8 cellular contexts compared by ENCODE assay signal in the genomic region with DNA sequence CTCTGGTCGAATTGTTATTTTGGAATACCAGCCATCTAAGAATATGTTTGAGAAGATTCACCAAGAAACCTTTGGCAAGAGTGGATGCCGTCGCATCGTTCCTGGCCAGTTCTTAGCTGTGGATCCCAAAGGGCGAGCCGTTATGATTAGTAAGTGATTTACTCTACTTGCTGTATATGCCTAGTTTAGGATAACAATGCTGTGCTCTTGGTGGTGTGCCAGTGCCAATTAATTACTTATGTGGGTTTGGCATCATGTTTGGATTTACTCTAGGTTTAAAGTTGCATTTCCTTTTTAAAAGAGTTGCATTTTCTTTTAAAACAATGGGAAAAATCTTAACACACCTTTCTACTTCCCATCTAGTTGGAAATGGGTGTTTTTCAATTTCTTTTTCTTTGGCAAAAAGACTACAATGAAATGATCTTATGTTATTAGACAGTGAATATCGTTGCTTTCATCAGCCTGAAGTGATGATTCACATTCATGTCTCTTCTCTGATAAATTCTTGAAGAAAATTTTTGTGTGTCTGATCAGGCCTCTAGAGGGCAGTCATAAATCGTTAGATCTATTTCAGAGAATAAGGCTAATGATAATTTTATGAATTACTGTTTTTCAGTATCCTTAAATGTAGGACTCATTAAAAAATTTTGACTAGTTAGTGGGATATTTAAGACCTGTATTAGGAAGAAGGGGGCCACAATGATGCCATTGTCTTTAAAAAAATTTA. TPM values are rescaled to one million over a fixed set of nuclear protein-coding genes. Genes with fewer than 3 reads are reported as not detected.
A peak's percentile ranks its signal among the peaks of the same experiment; 100 is the strongest.
DNase-seq lines count a peak whose midpoint lies in the region; ATAC-seq and TF ChIP-seq lines count a peak whose summit lies in the region.

No MANE protein-coding gene starts in this region.

- 63% methylated on average over 8 of the region's 8 CpGs for WGBS in suprapubic skin

- no peak overlapping the region for H3K27ac ChIP-seq in suprapubic skin

- no peak for TF ChIP-seq POLR2A in suprapubic skin (IDR thresholded peaks at IDR 0.05)

- no peak overlapping the region for H3K4me3 ChIP-seq in Jurkat, Clone E6-1 (ENCODE audit: low read length)
- H3K4me3 ChIP-seq in suprapubic skin, result no peak overlapping the region

- H3K36me3 Mint-ChIP-seq in activated CD8-positive, alpha-beta T cell treated with anti-CD3 and anti-CD28 coated beads, Interleukin-2, amount 10 ng/mL, durations not matched to agents 7 days and 5 days (ENCODE audit: low read depth), result peaks cover 75% of the 10 kb centered on the region

- no peaks in the 10 kb centered on the region for H3K9me3 Mint-ChIP-seq in activated CD8-positive, alpha-beta T cell treated with anti-CD3 and anti-CD28 coated beads, Interleukin-2, amount 10 ng/mL, durations not matched to agents 7 days and 5 days (ENCODE audit: insufficient read depth)

- no peak for ATAC-seq in activated CD8-positive, alpha-beta T cell treated with anti-CD3 and anti-CD28 coated beads, Interleukin-2, amount 10 ng/mL, durations not matched to agents 7 days and 5 days
- no peak for ATAC-seq in GM19324 (IDR thresholded peaks at IDR 0.05; ENCODE audit: low FRiP score, unreplicated experiment)

- peak; percentile 60 for DNase-seq in DMS53 (lab: John Stamatoyannopoulos, UW)
- peak; percentile 33 for DNase-seq in Jurkat, Clone E6-1 (ENCODE audit: low read depth, low spot score)
- peak; percentile 34 for DNase-seq in activated CD8-positive, alpha-beta T cell treated with anti-CD3 and anti-CD28 coated beads, Interleukin-2, amount 10 ng/mL, durations not matched to agents 7 days and 5 days
- peak; percentile 67 for DNase-seq in hepatic stellate cell (ENCODE audit: low spot score)
- no peak for DNase-seq in suprapubic skin (ENCODE audit: low spot score in 2 of 2)
- no peak for DNase-seq in GM19240 (ENCODE audit: insufficient read length, low spot score)
- DNase-seq in stimulated activated CD4-positive, alpha-beta T cell treated with anti-CD3 and anti-CD28 coated beads, Interleukin-4, amount 100 ng/mL, for 1 hour, result no peak

- no peaks in the 10 kb centered on the region for H3K27me3 ChIP-seq in suprapubic skin

- H3K9me3 ChIP-seq in suprapubic skin, result no peaks in the 10 kb centered on the region

- H3K4me1 ChIP-seq in suprapubic skin, result peaks cover 44% of the 10 kb centered on the region

- TF ChIP-seq EP300 in suprapubic skin (IDR thresholded peaks at IDR 0.05), result no peak

- H3K4me1 Mint-ChIP-seq in activated CD8-positive, alpha-beta T cell treated with anti-CD3 and anti-CD28 coated beads, Interleukin-2, amount 10 ng/mL, durations not matched to agents 7 days and 5 days (ENCODE audit: low read depth), result peaks cover 49% of the 10 kb centered on the region

- no peaks in the 10 kb centered on the region for H3K27me3 Mint-ChIP-seq in activated CD8-positive, alpha-beta T cell treated with anti-CD3 and anti-CD28 coated beads, Interleukin-2, amount 10 ng/mL, durations not matched to agents 7 days and 5 days (ENCODE audit: low read depth)

- no peak overlapping the region for H3K27ac Mint-ChIP-seq in activated CD8-positive, alpha-beta T cell treated with anti-CD3 and anti-CD28 coated beads, Interleukin-2, amount 10 ng/mL, durations not matched to agents 7 days and 5 days

- CTCF ChIA-PET in activated CD8-positive, alpha-beta T cell treated with anti-CD3 and anti-CD28 coated beads, Interleukin-2, amount 10 ng/mL, durations not matched to agents 7 days and 5 days (lab: Charles Lee), result interaction anchor here (0.6 to 1.7 kb wide), 2 partner anchors 20 to 159 kb away, joined by 3 to 5 read pairs; no protein-coding TSS in a partner anchor

- peak; percentile 42 to 44 for TF ChIP-seq CTCF in suprapubic skin (IDR thresholded peaks at IDR 0.05)

- H3K36me3 ChIP-seq in suprapubic skin, result peaks cover 69% of the 10 kb centered on the region

- POLR2A ChIA-PET in activated CD8-positive, alpha-beta T cell treated with anti-CD3 and anti-CD28 coated beads, Interleukin-2, amount 10 ng/mL, durations not matched to agents 7 days and 5 days (lab: Charles Lee), result interaction anchor here (0.7 to 1.0 kb wide), 2 partner anchors 15 to 148 kb away, joined by 3 to 4 read pairs; no protein-coding TSS in a partner anchor

- peak overlapping the region; percentile 2 for H3K4me3 Mint-ChIP-seq in activated CD8-positive, alpha-beta T cell treated with anti-CD3 and anti-CD28 coated beads, Interleukin-2, amount 10 ng/mL, durations not matched to agents 7 days and 5 days

RNA-seq across cellular contexts. Expression of gene SF3B3, which starts 5.6 kb away (rescaled TPM):
- 400 TPM for polyA plus RNA-seq in Jurkat, Clone E6-1 (2012; ENCODE audit: insufficient read depth, insufficient read length)
- total RNA-seq in activated CD8-positive, alpha-beta T cell treated with anti-CD3 and anti-CD28 coated beads, Interleukin-2, amount 10 ng/mL, durations not matched to agents 7 days and 5 days, result 100 to 1,000 TPM; 399 to 420 TPM
- 100 to 1,000 TPM; 122 to 280 (median 174) TPM for total RNA-seq in suprapubic skin

RNA-seq across cellular contexts. Expression of gene COG4, which starts 5.9 kb away (rescaled TPM):
- 27.9 TPM for polyA plus RNA-seq in Jurkat, Clone E6-1 (2012; ENCODE audit: insufficient read depth, insufficient read length)
- 10 to 100 TPM; 62.1 to 71.3 TPM for total RNA-seq in activated CD8-positive, alpha-beta T cell treated with anti-CD3 and anti-CD28 coated beads, Interleukin-2, amount 10 ng/mL, durations not matched to agents 7 days and 5 days
- total RNA-seq in suprapubic skin, result 10 to 100 TPM; 35.0 to 59.9 (median 48.2) TPM

Comparison
In these comparisons a context has a peak if more than half of its experiments do, and no peak if none do; other contexts are left out.
1. DNase-seq: peak in DMS53 (single experiment), Jurkat, Clone E6-1 (single experiment), activated CD8-positive, alpha-beta T cell treated with anti-CD3 and anti-CD28 coated beads, Interleukin-2, amount 10 ng/mL, durations not matched to agents 7 days and 5 days (single experiment) and hepatic stellate cell (single experiment); none in suprapubic skin (0 of 2), GM19240 (single experiment) and stimulated activated CD4-positive, alpha-beta T cell treated with anti-CD3 and anti-CD28 coated beads, Interleukin-4, amount 100 ng/mL, for 1 hour (single experiment).